ENCODE assay signal across 9 cellular contexts in the genomic region with DNA sequence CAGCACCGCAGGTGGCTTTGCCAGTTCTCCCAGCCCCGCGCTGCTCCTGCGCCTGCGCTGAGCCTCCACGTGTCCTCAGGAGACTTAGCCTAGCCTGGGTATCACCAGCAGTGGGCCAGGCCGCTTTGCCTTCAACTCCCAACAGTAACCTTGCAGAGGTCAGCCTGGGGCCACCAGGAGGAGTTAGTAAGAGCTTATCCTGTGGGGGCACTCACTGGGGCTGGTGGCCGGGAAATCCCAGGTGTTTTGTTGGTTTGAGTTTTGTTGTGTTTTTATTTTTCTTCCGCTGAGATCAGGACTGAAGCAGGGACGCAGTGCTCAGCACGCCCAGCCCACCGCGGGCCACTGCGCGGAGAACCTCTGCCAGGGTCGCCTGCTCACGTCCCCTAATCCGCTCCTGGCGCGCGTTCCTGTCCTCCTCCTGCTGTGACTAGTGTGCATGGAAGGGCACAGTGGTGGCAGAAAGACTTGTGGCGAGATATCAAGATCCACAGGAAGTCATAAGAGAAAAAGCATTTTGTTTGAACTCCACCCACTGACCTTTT.
DNase-seq lines count a peak whose midpoint lies in the region; ATAC-seq and TF ChIP-seq lines count a peak whose summit lies in the region.
"Had no signal": no experiment of that assay in that cellular context is flagged by ENCODE, and none has a peak within 500 bp of the region (broad histone marks: within the 10 kb centered on the region; RNA-seq: fewer than 3 reads in every experiment).

No MANE protein-coding gene starts in this region.

- H3K27me3 ChIP-seq in RWPE2 (ENCODE audit: insufficient read depth, poor library complexity, severe bottlenecking), result no peaks in the 10 kb centered on the region
- H3K27me3 ChIP-seq: SJSA1 had no signal

- no peaks in the 10 kb centered on the region for H3K27me3 Mint-ChIP-seq in activated naive CD4-positive, alpha-beta T cell treated with anti-CD3 and anti-CD28 coated beads, Interleukin-2, amount 10 ng/mL, durations not matched to agents 7 days and 5 days

- H3K4me3 Mint-ChIP-seq in activated naive CD4-positive, alpha-beta T cell treated with anti-CD3 and anti-CD28 coated beads, Interleukin-2, amount 10 ng/mL, durations not matched to agents 7 days and 5 days, result peak overlapping the region; percentile 34

- no peaks in the 10 kb centered on the region for H3K9me3 ChIP-seq in RWPE2 (ENCODE audit: severe bottlenecking)
- H3K9me3 ChIP-seq: SJSA1 had no signal

- CTCF ChIA-PET in activated naive CD4-positive, alpha-beta T cell treated with anti-CD3 and anti-CD28 coated beads, Interleukin-2, amount 10 ng/mL, durations not matched to agents 7 days and 5 days (lab: Charles Lee), result interaction anchor here (1.1 kb wide), 1 partner anchor 67 kb away, joined by 5 read pairs; no protein-coding TSS in a partner anchor

- ATAC-seq in RWPE2 (ENCODE audit: low read depth) (peak; percentile 42), GM18502 (IDR thresholded peaks at IDR 0.05; ENCODE audit: poor library complexity, unreplicated experiment) (no peak), HG02870 (IDR thresholded peaks at IDR 0.05; ENCODE audit: unreplicated experiment) (no peak), GM18858 (IDR thresholded peaks at IDR 0.05; ENCODE audit: unreplicated experiment) (no peak)

- H3K36me3 ChIP-seq in RWPE2 (ENCODE audit: low read depth), result no peaks in the 10 kb centered on the region
- H3K36me3 ChIP-seq: SJSA1 had no signal

- no peak overlapping the region for H3K4me3 ChIP-seq in RWPE2 (ENCODE audit: severe bottlenecking)
- H3K4me3 ChIP-seq: SJSA1 had no signal

- TF ChIP-seq CTCF in RWPE2 (IDR thresholded peaks at IDR 0.05; ENCODE audit: poor library complexity, severe bottlenecking), result no peak

- peak; percentile 13 for DNase-seq in AG08396 (ENCODE audit: low spot score)
- DNase-seq in RWPE2 (ENCODE audit: low spot score), result no peak
- DNase-seq in activated naive CD4-positive, alpha-beta T cell treated with anti-CD3 and anti-CD28 coated beads, Interleukin-2, amount 10 ng/mL, durations not matched to agents 7 days and 5 days, result peak; percentile 34
- DNase-seq in iPS DF 19.7 (ENCODE audit: low read depth, low spot score), result peak; percentile 15
- peak; percentile 41 to 60 (median 48) for DNase-seq in stimulated activated CD4-positive, alpha-beta T cell treated with anti-CD3 and anti-CD28 coated beads, Interleukin-12 subunit alpha, Interleukin-12 subunit beta, amount 100 ng/mL, for 48 hours (ENCODE audit: low read depth in 2 of 3, low spot score in 1 of 3)

- H3K4me1 ChIP-seq in RWPE2 (ENCODE audit: insufficient read depth, poor library complexity, severe bottlenecking), result no peaks in the 10 kb centered on the region

- peaks cover 40% of the 10 kb centered on the region for H3K4me1 Mint-ChIP-seq in activated naive CD4-positive, alpha-beta T cell treated with anti-CD3 and anti-CD28 coated beads, Interleukin-2, amount 10 ng/mL, durations not matched to agents 7 days and 5 days

- H3K9me3 Mint-ChIP-seq in activated naive CD4-positive, alpha-beta T cell treated with anti-CD3 and anti-CD28 coated beads, Interleukin-2, amount 10 ng/mL, durations not matched to agents 7 days and 5 days, result no peaks in the 10 kb centered on the region

- peak overlapping the region; percentile 35 for H3K27ac ChIP-seq in RWPE2 (ENCODE audit: poor library complexity, severe bottlenecking)
- H3K27ac ChIP-seq: SJSA1 had no signal

- H3K27ac Mint-ChIP-seq in activated naive CD4-positive, alpha-beta T cell treated with anti-CD3 and anti-CD28 coated beads, Interleukin-2, amount 10 ng/mL, durations not matched to agents 7 days and 5 days, result peak overlapping the region; percentile 85

- H3K36me3 Mint-ChIP-seq in activated naive CD4-positive, alpha-beta T cell treated with anti-CD3 and anti-CD28 coated beads, Interleukin-2, amount 10 ng/mL, durations not matched to agents 7 days and 5 days, result no peaks in the 10 kb centered on the region
